27 cellular contexts compared by ENCODE assay signal in genomic region chr11:85406316-85406715, GRCh38.
"Had no signal": no experiment of that assay in that cellular context is flagged by ENCODE, and none has a peak within 500 bp of the region (broad histone marks: within the 10 kb centered on the region; RNA-seq: fewer than 3 reads in every experiment).

No MANE protein-coding gene starts in this region.

- H3K36me3 Mint-ChIP-seq: immature natural killer cell; naive B cell; natural killer cell; stimulated activated naive B cell treated with anti-CD40 and anti-IgM and Interleukin-4, amounts not matched to agents 10 μg/mL and 1 μg/mL and 100 μg/mL, for 72 hours had no signal

- H3K9me3 ChIP-seq: pancreas, right lobe of liver, testis, thyroid gland, vagina had no signal

- H3K36me3 ChIP-seq: heart left ventricle, left lung, lower lobe of right lung, pancreas, right atrium auricular region, right lobe of liver, spleen, stomach, thyroid gland, transverse colon, upper lobe of left lung, vagina had no signal

- H3K27me3 ChIP-seq: heart left ventricle, left lung, pancreas, right atrium auricular region, right lobe of liver, spleen, stomach, testis, thyroid gland, transverse colon, upper lobe of left lung, vagina had no signal

- H3K27me3 Mint-ChIP-seq: naive B cell; stimulated activated naive B cell treated with anti-CD40 and anti-IgM and Interleukin-4, amounts not matched to agents 10 μg/mL and 1 μg/mL and 100 μg/mL, for 72 hours had no signal

- H3K4me1 ChIP-seq: heart left ventricle, left lung, lower lobe of right lung, pancreas, right atrium auricular region, right lobe of liver, spleen, stomach, testis, thyroid gland, transverse colon, upper lobe of left lung, vagina had no signal

- H3K4me3 ChIP-seq: heart left ventricle, left lung, lower lobe of right lung, pancreas, right atrium auricular region, right lobe of liver, skin epidermis, spleen, stomach, testis, thyroid gland, transverse colon, upper lobe of left lung, vagina had no signal

- H3K4me3 Mint-ChIP-seq: immature natural killer cell; naive B cell; natural killer cell; stimulated activated naive B cell treated with anti-CD40 and anti-IgM and Interleukin-4, amounts not matched to agents 10 μg/mL and 1 μg/mL and 100 μg/mL, for 72 hours had no signal

- ATAC-seq: heart left ventricle; left colon; left lung; lower lobe of right lung; natural killer cell; pancreas; right lobe of liver; stimulated activated naive B cell treated with anti-CD40 and anti-IgM and Interleukin-4, amounts not matched to agents 10 μg/mL and 1 μg/mL and 100 μg/mL, for 72 hours; stimulated activated naive CD8-positive, alpha-beta T cell treated with anti-CD3 and anti-CD28 coated beads, Interleukin-15, Interleukin-2, amounts not matched to agents 100 U/mL and 50 U/mL, for 24 hours had no signal

- H3K27ac Mint-ChIP-seq: immature natural killer cell; natural killer cell; stimulated activated naive B cell treated with anti-CD40 and anti-IgM and Interleukin-4, amounts not matched to agents 10 μg/mL and 1 μg/mL and 100 μg/mL, for 72 hours had no signal

- DNase-seq: heart left ventricle; hypothalamus; immature natural killer cell; kidney; left colon; left lung; lower lobe of right lung; mammary epithelial cell; mesenchymal stem cell; naive B cell; natural killer cell; pancreas; posterior cingulate gyrus; right lobe of liver; spleen; stimulated activated CD4-positive, alpha-beta T cell treated with anti-CD3 and anti-CD28 coated beads, Interleukin-4, amount 100 ng/mL, for 4 hours; stimulated activated CD8-positive, alpha-beta memory T cell treated with anti-CD3 and anti-CD28 coated beads, Interleukin-4, amount 100 ng/mL, for 48 hours; stimulated activated naive B cell treated with anti-CD40 and anti-IgM and Interleukin-4, amounts not matched to agents 10 μg/mL and 1 μg/mL and 100 μg/mL, for 72 hours; stimulated activated naive CD8-positive, alpha-beta T cell treated with anti-CD3 and anti-CD28 coated beads, Interleukin-15, Interleukin-2, amounts not matched to agents 100 U/mL and 50 U/mL, for 24 hours; stomach; testis; thyroid gland; transverse colon; upper lobe of left lung had no signal

- H3K4me1 Mint-ChIP-seq: immature natural killer cell; naive B cell; natural killer cell; stimulated activated naive B cell treated with anti-CD40 and anti-IgM and Interleukin-4, amounts not matched to agents 10 μg/mL and 1 μg/mL and 100 μg/mL, for 72 hours had no signal

- H3K27ac ChIP-seq: heart left ventricle, left lung, lower lobe of right lung, pancreas, right atrium auricular region, right lobe of liver, skin epidermis, spleen, stomach, testis, thyroid gland, transverse colon, upper lobe of left lung, vagina had no signal
